Comparison of ENCODE assay signal across 12 cellular contexts in the genomic region with DNA sequence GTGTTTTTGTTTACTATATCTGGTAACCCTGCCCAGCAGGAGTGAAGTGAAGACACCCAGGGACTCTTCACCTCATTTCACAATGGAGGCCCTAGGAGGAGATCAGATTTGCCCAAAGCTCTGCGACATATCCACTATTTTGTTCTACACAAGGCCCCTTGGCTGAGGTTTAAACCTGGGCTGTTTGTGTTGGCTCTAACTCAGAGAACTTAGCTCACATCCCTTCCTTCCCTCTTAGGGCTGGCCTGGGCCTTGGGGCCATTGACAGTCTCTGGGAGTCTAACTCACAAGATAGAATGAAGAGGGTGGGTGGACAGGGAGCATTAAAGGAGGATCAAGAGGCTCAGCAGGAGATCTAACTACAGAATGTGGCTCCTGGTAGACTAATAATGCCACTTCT. TPM values are rescaled to one million over a fixed set of nuclear protein-coding genes. Genes with fewer than 3 reads are reported as not detected.
A peak's percentile ranks its signal among the peaks of the same experiment; 100 is the strongest.
DNase-seq lines count a peak whose midpoint lies in the region; ATAC-seq and TF ChIP-seq lines count a peak whose summit lies in the region.
"Had no signal": no experiment of that assay in that cellular context is flagged by ENCODE, and none has a peak within 500 bp of the region (broad histone marks: within the 10 kb centered on the region; RNA-seq: fewer than 3 reads in every experiment).

No MANE protein-coding gene starts in this region.

- CTCF ChIA-PET in RWPE1 (lab: Yijun Ruan, JAX), result interaction anchor here (0.6 to 0.7 kb wide), 4 partner anchors 41 to 1544 kb away, joined by 3 to 7 read pairs (median 4); a partner anchor contains a TSS

- H3K27me3 ChIP-seq in fibroblast of lung (ENCODE audit: control insufficient read depth, insufficient read depth, low read length), result peaks cover 2% of the 10 kb centered on the region

- peak overlapping the region in 2 of 3 experiments; percentile 26 to 51 for H3K27ac Mint-ChIP-seq in nephron
- peak overlapping the region; percentile 55 for H3K27ac Mint-ChIP-seq in type B pancreatic cell
- H3K27ac Mint-ChIP-seq in effector memory CD8-positive, alpha-beta T cell, result no peak overlapping the region
- H3K27ac Mint-ChIP-seq: memory B cell had no signal

- peak overlapping the region; percentile 69 for H2AFZ ChIP-seq in fibroblast of lung (ENCODE audit: low read length)

- no peaks in the 10 kb centered on the region for H4K20me1 ChIP-seq in fibroblast of lung (ENCODE audit: control insufficient read depth, extremely low read depth, insufficient read depth, low read length)

- peak; percentile 30 for ATAC-seq in SK-N-SH treated with all-trans-retinoic acid at 6 μM for 48 hours
- no peak for ATAC-seq in effector memory CD8-positive, alpha-beta T cell (replicated peaks)

- POLR2A ChIA-PET in RWPE1 (lab: Yijun Ruan, JAX; ENCODE audit: low non-redundant PET), result no interaction called here

- H3K9me3 Mint-ChIP-seq in nephron (peaks cover 18% of the 10 kb centered on the region), type B pancreatic cell (no peaks in the 10 kb centered on the region)
- H3K9me3 Mint-ChIP-seq in effector memory CD8-positive, alpha-beta T cell, result peaks cover 0 to 2% of the 10 kb centered on the region in 2 donors
- H3K9me3 Mint-ChIP-seq: memory B cell had no signal

- H3K36me3 ChIP-seq in fibroblast of lung (ENCODE audit: control insufficient read depth, insufficient read depth, low read length), result no peaks in the 10 kb centered on the region

- no peaks in the 10 kb centered on the region for H3K9me3 ChIP-seq in fibroblast of lung (ENCODE audit: control insufficient read depth, insufficient read depth, low read depth, low read length)

- no peaks in the 10 kb centered on the region for H3K4me1 ChIP-seq in fibroblast of lung (ENCODE audit: control insufficient read depth, extremely low read depth, insufficient read depth, low read length)

- H3K9ac ChIP-seq in fibroblast of lung (ENCODE audit: insufficient read depth, low read length), result no peak overlapping the region

- H3K4me3 ChIP-seq in fibroblast of lung (replicated peaks in 1 of 4; ENCODE audit: control extremely low read depth in 1 of 4, insufficient read depth in 1 of 4, low read depth in 3 of 4, low read length in 4 of 4), result no peak overlapping the region
- H3K4me3 ChIP-seq: SK-N-MC, skin epidermis had no signal

- H3K36me3 Mint-ChIP-seq in nephron (ENCODE audit: low read depth) (no peaks in the 10 kb centered on the region), type B pancreatic cell (no peaks in the 10 kb centered on the region)
- no peaks in the 10 kb centered on the region for H3K36me3 Mint-ChIP-seq in effector memory CD8-positive, alpha-beta T cell (ENCODE audit: insufficient read depth)
- H3K36me3 Mint-ChIP-seq: memory B cell had no signal

- H3K4me1 Mint-ChIP-seq in nephron (peaks cover 6% of the 10 kb centered on the region), type B pancreatic cell (ENCODE audit: unreplicated experiment) (peaks cover 17% of the 10 kb centered on the region)
- H3K4me1 Mint-ChIP-seq in effector memory CD8-positive, alpha-beta T cell (ENCODE audit: low read depth in 2 of 2), result no peaks in the 10 kb centered on the region
- H3K4me1 Mint-ChIP-seq: memory B cell had no signal

- H3K4me3 Mint-ChIP-seq in nephron (no peak overlapping the region), type B pancreatic cell (no peak overlapping the region)
- H3K4me3 Mint-ChIP-seq in effector memory CD8-positive, alpha-beta T cell, result no peak overlapping the region
- H3K4me3 Mint-ChIP-seq: memory B cell had no signal

- TF ChIP-seq CTCF in fibroblast of lung (conservative IDR thresholded peaks at IDR 0.05 in 1 of 2, IDR thresholded peaks at IDR 0.05 in 1 of 2; ENCODE audit: low read depth in 1 of 2, low read length in 2 of 2), result no peak
- TF ChIP-seq CTCF in nephron (IDR thresholded peaks at IDR 0.05; ENCODE audit: unreplicated experiment in 3 of 3), result no peak
- TF ChIP-seq CTCF in type B pancreatic cell (conservative IDR thresholded peaks at IDR 0.05), result no peak
- TF ChIP-seq CTCF in RWPE1 (conservative IDR thresholded peaks at IDR 0.05; ENCODE audit: low read depth), result no peak

- DNase-seq in fibroblast of lung (ENCODE audit: low read depth in 2 of 2) (peak; percentile 45 to 54), type B pancreatic cell (ENCODE audit: extremely low spot score, unreplicated experiment) (no peak), RWPE1 (ENCODE audit: low spot score) (no peak), NCI-H2171 (lab: John Stamatoyannopoulos, UW) (no peak), NCI-H1092 treated with DMSO at 0.1 percent for 48 hours (lab: John Stamatoyannopoulos, UW) (no peak)
- no peak for DNase-seq in effector memory CD8-positive, alpha-beta T cell
- DNase-seq: activated effector memory CD4-positive, alpha-beta T cell treated with anti-CD3 and anti-CD28 coated beads, Interleukin-2, amount 50 U/mL, for 16 hours had no signal

- H3K27ac ChIP-seq in fibroblast of lung (ENCODE audit: insufficient read depth, low read length) (no peak overlapping the region), RWPE1 (no peak overlapping the region)
- H3K27ac ChIP-seq: SK-N-MC had no signal

- no peak overlapping the region for H3K4me2 ChIP-seq in fibroblast of lung (ENCODE audit: extremely low read depth, insufficient read depth, low read length)

- no peaks in the 10 kb centered on the region for H3K79me2 ChIP-seq in fibroblast of lung (ENCODE audit: control insufficient read depth, insufficient read depth, low read length)

- H3K27me3 Mint-ChIP-seq in nephron (ENCODE audit: low read depth) (peaks cover 5% of the 10 kb centered on the region), type B pancreatic cell (no peaks in the 10 kb centered on the region)
- peaks cover 15 to 23% of the 10 kb centered on the region in 2 donors for H3K27me3 Mint-ChIP-seq in effector memory CD8-positive, alpha-beta T cell
- H3K27me3 Mint-ChIP-seq: memory B cell had no signal

TF ChIP-seq in SK-N-SH treated with all-trans-retinoic acid at 6 μM for 48 hours, 23 proteins besides CTCF, POLR2A, EP300 and RAD21 (continues in another document):
- TF ChIP-seq RARB (CRISPR knock-in tag; IDR thresholded peaks at IDR 0.05), result no peak
- TF ChIP-seq BACH2 (CRISPR knock-in tag; IDR thresholded peaks at IDR 0.05; ENCODE audit: borderline replicate concordance), result no peak
- no peak for TF ChIP-seq GLIS3 (CRISPR knock-in tag; IDR thresholded peaks at IDR 0.05)
- no peak for TF ChIP-seq CSDC2 (CRISPR knock-in tag; IDR thresholded peaks at IDR 0.05)
- TF ChIP-seq ISL1 (CRISPR knock-in tag; IDR thresholded peaks at IDR 0.05), result no peak
- no peak for TF ChIP-seq ZNF70 (CRISPR knock-in tag; IDR thresholded peaks at IDR 0.05)
- TF ChIP-seq, protein P1, sequence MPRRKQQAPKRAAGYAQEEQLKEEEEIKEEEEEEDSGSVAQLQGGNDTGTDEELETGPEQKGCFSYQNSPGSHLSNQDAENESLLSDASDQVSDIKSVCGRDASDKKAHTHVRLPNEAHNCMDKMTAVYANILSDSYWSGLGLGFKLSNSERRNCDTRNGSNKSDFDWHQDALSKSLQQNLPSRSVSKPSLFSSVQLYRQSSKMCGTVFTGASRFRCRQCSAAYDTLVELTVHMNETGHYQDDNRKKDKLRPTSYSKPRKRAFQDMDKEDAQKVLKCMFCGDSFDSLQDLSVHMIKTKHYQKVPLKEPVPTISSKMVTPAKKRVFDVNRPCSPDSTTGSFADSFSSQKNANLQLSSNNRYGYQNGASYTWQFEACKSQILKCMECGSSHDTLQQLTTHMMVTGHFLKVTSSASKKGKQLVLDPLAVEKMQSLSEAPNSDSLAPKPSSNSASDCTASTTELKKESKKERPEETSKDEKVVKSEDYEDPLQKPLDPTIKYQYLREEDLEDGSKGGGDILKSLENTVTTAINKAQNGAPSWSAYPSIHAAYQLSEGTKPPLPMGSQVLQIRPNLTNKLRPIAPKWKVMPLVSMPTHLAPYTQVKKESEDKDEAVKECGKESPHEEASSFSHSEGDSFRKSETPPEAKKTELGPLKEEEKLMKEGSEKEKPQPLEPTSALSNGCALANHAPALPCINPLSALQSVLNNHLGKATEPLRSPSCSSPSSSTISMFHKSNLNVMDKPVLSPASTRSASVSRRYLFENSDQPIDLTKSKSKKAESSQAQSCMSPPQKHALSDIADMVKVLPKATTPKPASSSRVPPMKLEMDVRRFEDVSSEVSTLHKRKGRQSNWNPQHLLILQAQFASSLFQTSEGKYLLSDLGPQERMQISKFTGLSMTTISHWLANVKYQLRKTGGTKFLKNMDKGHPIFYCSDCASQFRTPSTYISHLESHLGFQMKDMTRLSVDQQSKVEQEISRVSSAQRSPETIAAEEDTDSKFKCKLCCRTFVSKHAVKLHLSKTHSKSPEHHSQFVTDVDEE (CRISPR knock-in tag; IDR thresholded peaks at IDR 0.05), result no peak
- no peak for TF ChIP-seq ARNTL (CRISPR knock-in tag; IDR thresholded peaks at IDR 0.05; ENCODE audit: borderline replicate concordance, low read depth)
- TF ChIP-seq TOX (CRISPR knock-in tag; IDR thresholded peaks at IDR 0.05; ENCODE audit: borderline replicate concordance), result no peak

RNA-seq across cellular contexts. Expression of a gene that starts 8.2 kb away (rescaled TPM):
- total RNA-seq in fibroblast of lung (0.33 TPM in 1 of 2 replicates, not detected in the other), type B pancreatic cell (ENCODE audit: low replicate concordance) (0.14 and 0.75 TPM in 2 replicates)
- polyA plus RNA-seq in fibroblast of lung, result 0.18 and 0.61 TPM in 2 replicates
- 0.16 and 0.92 TPM in 2 replicates for polyA plus RNA-seq in fibroblast of lung (2012)
- polyA minus RNA-seq in fibroblast of lung (ENCODE audit: low replicate concordance), result 0.43 TPM in 1 of 2 replicates, not detected in the other

RNA-seq across cellular contexts. Expression of a gene that starts 11.5 kb away (rescaled TPM):
- total RNA-seq in fibroblast of lung (25.7 and 31.2 TPM in 2 replicates), type B pancreatic cell (ENCODE audit: low replicate concordance) (32.6 and 41.2 TPM in 2 replicates)
- polyA plus RNA-seq in fibroblast of lung, result 55.8 and 56.1 TPM in 2 replicates
- 33.1 and 36.3 TPM in 2 replicates for polyA plus RNA-seq in fibroblast of lung (2012)
- polyA minus RNA-seq in fibroblast of lung (ENCODE audit: low replicate concordance), result 41.9 and 43.5 TPM in 2 replicates

RNA-seq across cellular contexts. Expression of a gene that starts 25.8 kb away (rescaled TPM):
- total RNA-seq in fibroblast of lung (0.26 and 0.33 TPM in 2 replicates), type B pancreatic cell (ENCODE audit: low replicate concordance) (8.7 and 9.3 TPM in 2 replicates)
- polyA plus RNA-seq in fibroblast of lung, result 0.17 and 0.23 TPM in 2 replicates
- polyA plus RNA-seq in fibroblast of lung (2012), result 0.44 and 0.45 TPM in 2 replicates
- 0.27 TPM in 1 of 2 replicates, not detected in the other for polyA minus RNA-seq in fibroblast of lung (ENCODE audit: low replicate concordance)

RNA-seq across cellular contexts. Expression of a gene that starts 41.1 kb away (rescaled TPM):
- total RNA-seq in fibroblast of lung (127 and 132 TPM in 2 replicates), type B pancreatic cell (ENCODE audit: low replicate concordance) (13.7 and 22.4 TPM in 2 replicates)
- 93.5 and 130 TPM in 2 replicates for polyA plus RNA-seq in fibroblast of lung
- 194 and 266 TPM in 2 replicates for polyA plus RNA-seq in fibroblast of lung (2012)
- 41.9 and 111 TPM in 2 replicates for polyA minus RNA-seq in fibroblast of lung (ENCODE audit: low replicate concordance)

Comparison
In these comparisons a context has a peak if more than half of its experiments do, and no peak if none do; other contexts are left out.
1. DNase-seq: peak in fibroblast of lung (2 of 2); none in type B pancreatic cell (single experiment), effector memory CD8-positive, alpha-beta T cell (0 of 3), RWPE1 (single experiment), NCI-H2171 (single experiment) and NCI-H1092 treated with DMSO at 0.1 percent for 48 hours (single experiment).
2. H3K27ac Mint-ChIP-seq: peak in nephron (2 of 3) and type B pancreatic cell (single experiment); none in effector memory CD8-positive, alpha-beta T cell (0 of 2).